In the genomic region with DNA sequence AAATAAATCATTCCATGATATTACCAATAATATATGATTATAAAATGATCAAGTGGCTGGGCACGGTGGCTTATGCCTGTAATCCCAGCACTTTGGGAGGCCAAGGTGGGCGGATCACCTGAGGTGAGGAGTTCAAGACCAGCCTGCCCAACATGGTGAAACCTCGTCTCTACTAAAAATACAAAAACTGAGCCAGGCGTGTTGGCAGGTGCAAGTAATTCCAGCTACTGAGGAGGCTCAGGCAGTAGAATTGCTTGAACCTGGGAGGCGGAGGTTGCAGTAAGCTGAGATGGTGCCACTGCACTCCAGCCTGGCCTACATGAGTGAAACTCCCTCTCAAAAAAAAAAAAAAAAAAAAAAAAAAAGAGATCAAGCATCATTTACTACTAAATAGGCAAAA, we compare ENCODE assay signal across 1 cellular context.
DNase-seq lines count a peak whose midpoint lies in the region; ATAC-seq and TF ChIP-seq lines count a peak whose summit lies in the region.
"Not testable (repeated sequence)": the region's sequence is repeated elsewhere in the genome, so short reads cannot be mapped to it uniquely, and the experiment has no call there.

No MANE protein-coding gene starts in this region.

- H3K27me3 ChIP-seq in IMR-90 (ENCODE audit: control insufficient read depth, insufficient read depth, low read length), result not testable (repeated sequence)

- not testable (repeated sequence) for H4K91ac ChIP-seq in IMR-90 (ENCODE audit: insufficient read depth, low read depth, low read length)

- not testable (repeated sequence) for H3K4me1 ChIP-seq in IMR-90 (ENCODE audit: control insufficient read depth, insufficient read depth, low read length)

- not testable (repeated sequence) for H4K20me1 ChIP-seq in IMR-90 (ENCODE audit: insufficient read depth, low read length)

- H3K27ac ChIP-seq in IMR-90 (ENCODE audit: insufficient read depth, low read length), result not testable (repeated sequence)

- TF ChIP-seq POLR2A in IMR-90 (IDR thresholded peaks at IDR 0.05; ENCODE audit: low read depth, low read length), result not testable (repeated sequence)

- not testable (repeated sequence) for H2AK5ac ChIP-seq in IMR-90 (ENCODE audit: low read depth, low read length)

- BruUV-seq in IMR-90 (replicated peaks; lab: Mats Ljungman, UMichigan), result not testable (repeated sequence)

- not testable (repeated sequence) for H4K8ac ChIP-seq in IMR-90 (ENCODE audit: low read depth in 2 of 2, low read length in 2 of 2)

- H3K4me3 ChIP-seq in IMR-90 (ENCODE audit: insufficient read depth, low read depth, low read length), result not testable (repeated sequence)

- not testable (repeated sequence) for H3K9me3 ChIP-seq in IMR-90 (ENCODE audit: control insufficient read depth, insufficient read depth, low read length)

- TF ChIP-seq RAD21 in IMR-90 (IDR thresholded peaks at IDR 0.05; ENCODE audit: low read length), result not testable (repeated sequence)

- dilution Hi-C loops in IMR-90 (cut with HindIII; ENCODE audit: low sequenced_read_pairs, unreplicated experiment), result not testable (repeated sequence)

- H2AFZ ChIP-seq in IMR-90 (replicated peaks; ENCODE audit: low read length, poor library complexity), result not testable (repeated sequence)

- not testable (repeated sequence) for H3K14ac ChIP-seq in IMR-90 (replicated peaks; ENCODE audit: low read depth, low read length)

- H2AK9ac ChIP-seq in IMR-90 (replicated peaks; ENCODE audit: low read depth, low read length, poor library complexity), result not testable (repeated sequence)

- not testable (repeated sequence) for H3K23ac ChIP-seq in IMR-90 (ENCODE audit: low read depth, low read length)

- not testable (repeated sequence) for H3K9me1 ChIP-seq in IMR-90 (ENCODE audit: insufficient read depth, low read length)

- H3K36me3 ChIP-seq in IMR-90 (ENCODE audit: control insufficient read depth, insufficient read depth, low read length), result not testable (repeated sequence)

- CTCF ChIA-PET in IMR-90 (lab: Yijun Ruan, JAX), result not testable (repeated sequence)

- not testable (repeated sequence) for DNase-seq in IMR-90

- H3K9ac ChIP-seq in IMR-90 (ENCODE audit: low read depth, low read length), result not testable (repeated sequence)

- not testable (repeated sequence) for H3K79me1 ChIP-seq in IMR-90 (ENCODE audit: low read depth in 1 of 2, low read length in 2 of 2)

- not testable (repeated sequence) for H3K56ac ChIP-seq in IMR-90 (ENCODE audit: extremely low read depth, insufficient read depth, low read length)

- TF ChIP-seq CTCF in IMR-90 (conservative IDR thresholded peaks at IDR 0.05; ENCODE audit: low read depth, low read length), result not testable (repeated sequence)

- not testable (repeated sequence) for ATAC-seq in IMR-90 (ENCODE audit: low read depth)

- H2BK5ac ChIP-seq in IMR-90 (ENCODE audit: low read depth, low read length, poor library complexity, severe bottlenecking), result not testable (repeated sequence)

- 94% methylated on average over 4 of the region's 5 CpGs; no CpG with 5 or more reads in 1 of the 2 experiments for WGBS in IMR-90 (ENCODE audit: extremely low coverage in 2 of 2, insufficient read length in 1 of 2), 2 experiments

- POLR2A ChIA-PET in IMR-90 (lab: Charles Lee; ENCODE audit: unreplicated experiment), result not testable (repeated sequence)

- not testable (repeated sequence) for H4K5ac ChIP-seq in IMR-90 (ENCODE audit: low read depth, low read length)

- H2BK20ac ChIP-seq in IMR-90 (ENCODE audit: low read depth, low read length), result not testable (repeated sequence)

- not testable (repeated sequence) for H2BK15ac ChIP-seq in IMR-90 (ENCODE audit: low read depth, low read length)

- intact Hi-C loops in IMR-90 (cut with micrococcal nuclease), result not testable (repeated sequence)

- H3K4me2 ChIP-seq in IMR-90 (ENCODE audit: low read depth, low read length), result not testable (repeated sequence)

- H3K18ac ChIP-seq in IMR-90 (ENCODE audit: low read depth, low read length), result 0 out of 2 replicates have a peak overlapping the region, but pooled peaks have one; percentile 38

- in situ Hi-C loops in IMR-90 (cut with MboI; ENCODE audit: low sequenced_read_pairs), result not testable (repeated sequence)

- H3K4ac ChIP-seq in IMR-90 (ENCODE audit: low read depth, low read length), result not testable (repeated sequence)

- peak overlapping the region; percentile 36; the same call in 1 of the 2 replicates for H2BK120ac ChIP-seq in IMR-90 (ENCODE audit: low read depth, low read length)
